Comparison of ENCODE assay signal across 11 cellular contexts in genomic region chr11:135074397-135074998, GRCh38.
DNase-seq lines count a peak whose midpoint lies in the region; ATAC-seq and TF ChIP-seq lines count a peak whose summit lies in the region.
"Had no signal": no experiment of that assay in that cellular context is flagged by ENCODE, and none has a peak within 500 bp of the region (broad histone marks: within the 10 kb centered on the region; RNA-seq: fewer than 3 reads in every experiment).

No MANE protein-coding gene starts in this region.

- no peaks in the 10 kb centered on the region for H3K27me3 ChIP-seq in osteoblast (ENCODE audit: insufficient read depth, low read length)
- H3K27me3 ChIP-seq in CD4-positive, alpha-beta T cell (ENCODE audit: control insufficient read depth, insufficient read depth, low read length), result no peaks in the 10 kb centered on the region
- H3K27me3 ChIP-seq: uterus had no signal

- no peak for ATAC-seq in CD4-positive, alpha-beta T cell (ENCODE audit: poor library complexity)

- no peaks in the 10 kb centered on the region for H3K9me3 Mint-ChIP-seq in CD4-positive, alpha-beta T cell
- H3K9me3 Mint-ChIP-seq: T-helper 1 cell treated with Interleukin-12 subunit alpha and Interleukin-12 subunit beta and Interleukin-4 antibody, amounts not matched to agents 30 μg/mL and 1 μg/mL, for 36 hours had no signal

- no peaks in the 10 kb centered on the region for H3K9me3 ChIP-seq in osteoblast (ENCODE audit: low read depth, low read length)
- H3K9me3 ChIP-seq in CD4-positive, alpha-beta T cell (ENCODE audit: control insufficient read depth, low read length), result no peaks in the 10 kb centered on the region
- H3K9me3 ChIP-seq: uterus had no signal

- H3K4me2 ChIP-seq in osteoblast (ENCODE audit: insufficient read depth, low read length), result no peak overlapping the region

- CTCF ChIA-PET in CD4-positive, alpha-beta T cell (lab: Charles Lee), result no interaction called here

- no peak overlapping the region for H3K27ac ChIP-seq in osteoblast (ENCODE audit: low read depth, low read length)
- no peak overlapping the region for H3K27ac ChIP-seq in CD4-positive, alpha-beta T cell (ENCODE audit: low read depth, low read length)
- no peak overlapping the region for H3K27ac ChIP-seq in coronary artery
- H3K27ac ChIP-seq: uterus had no signal

- no peaks in the 10 kb centered on the region for H3K79me2 ChIP-seq in osteoblast (ENCODE audit: insufficient read depth, low read length)

- intact Hi-C loops in CD4-positive, alpha-beta T cell (cut with DNase I, micrococcal nuclease), result no loop called here

- H3K27me3 Mint-ChIP-seq in CD4-positive, alpha-beta T cell, result peaks cover 19% of the 10 kb centered on the region

- TF ChIP-seq CTCF in cardiac fibroblast (IDR thresholded peaks at IDR 0.05; ENCODE audit: low read depth, low read length), result no peak
- peak; percentile 37 for TF ChIP-seq CTCF in osteoblast (IDR thresholded peaks at IDR 0.05; ENCODE audit: extremely low read depth, low read depth, low read length)
- no peak for TF ChIP-seq CTCF in CD4-positive, alpha-beta T cell (IDR thresholded peaks at IDR 0.05)
- no peak for TF ChIP-seq CTCF in coronary artery (IDR thresholded peaks at IDR 0.05)

- no peaks in the 10 kb centered on the region for H4K20me1 ChIP-seq in osteoblast (ENCODE audit: insufficient read depth, low read length)

- H3K27ac Mint-ChIP-seq in CD4-positive, alpha-beta T cell, result no peak overlapping the region
- H3K27ac Mint-ChIP-seq: T-helper 1 cell treated with Interleukin-12 subunit alpha and Interleukin-12 subunit beta and Interleukin-4 antibody, amounts not matched to agents 30 μg/mL and 1 μg/mL, for 36 hours had no signal

- no peaks in the 10 kb centered on the region for H3K36me3 ChIP-seq in osteoblast (ENCODE audit: insufficient read depth, low read length)
- H3K36me3 ChIP-seq: uterus had no signal

- no peaks in the 10 kb centered on the region for H3K4me1 Mint-ChIP-seq in CD4-positive, alpha-beta T cell (ENCODE audit: low read depth)

- H3K4me1 ChIP-seq in osteoblast (ENCODE audit: insufficient read depth, low read length), result no peaks in the 10 kb centered on the region
- H3K4me1 ChIP-seq: uterus had no signal

- H3K4me3 ChIP-seq in cardiac fibroblast (replicated peaks in 1 of 2; ENCODE audit: low read depth in 2 of 2, low read length in 2 of 2) (no peak overlapping the region), osteoblast (ENCODE audit: insufficient read depth, low read length) (no peak overlapping the region), coronary artery (no peak overlapping the region)
- H3K4me3 ChIP-seq: uterus had no signal

- H2AFZ ChIP-seq in osteoblast (ENCODE audit: low read length), result no peak overlapping the region

- DNase-seq in NCI-H1417 (lab: John Stamatoyannopoulos, UW) (peak in 2 of 3 experiments; percentile 39 to 51), NCI-H1417 treated with DMSO at 0.1 percent for 48 hours (lab: John Stamatoyannopoulos, UW) (no peak), NCI-H2081 (lab: John Stamatoyannopoulos, UW) (peak; percentile 4 to 20), cardiac fibroblast (ENCODE audit: low read depth in 2 of 2) (peak; percentile 2 to 8), osteoblast (ENCODE audit: insufficient read length, low spot score, missing footprints) (no peak), coronary artery (ENCODE audit: low spot score) (no peak)
- DNase-seq in stimulated activated naive CD4-positive, alpha-beta T cell treated with Interleukin-2 at 50 U/mL for 16 hours (lab: John Stamatoyannopoulos, UW), result no peak
- DNase-seq in CD4-positive, alpha-beta T cell, result no peak
- DNase-seq: occipital lobe, uterus had no signal

- H3K36me3 Mint-ChIP-seq in CD4-positive, alpha-beta T cell (ENCODE audit: low read depth), result no peaks in the 10 kb centered on the region

- no peak overlapping the region for H3K4me3 Mint-ChIP-seq in CD4-positive, alpha-beta T cell
- H3K4me3 Mint-ChIP-seq: T-helper 1 cell treated with Interleukin-12 subunit alpha and Interleukin-12 subunit beta and Interleukin-4 antibody, amounts not matched to agents 30 μg/mL and 1 μg/mL, for 36 hours had no signal

- POLR2A ChIA-PET in CD4-positive, alpha-beta T cell (lab: Charles Lee), result no interaction called here

Comparison
In these comparisons a context has a peak if more than half of its experiments do, and no peak if none do; other contexts are left out.
1. DNase-seq: peak in NCI-H1417 (2 of 3), NCI-H2081 (2 of 2) and cardiac fibroblast (2 of 2); none in NCI-H1417 treated with DMSO at 0.1 percent for 48 hours (single experiment), osteoblast (single experiment), stimulated activated naive CD4-positive, alpha-beta T cell treated with Interleukin-2 at 50 U/mL for 16 hours (single experiment), CD4-positive, alpha-beta T cell (0 of 10) and coronary artery (single experiment).